In the genomic region with DNA sequence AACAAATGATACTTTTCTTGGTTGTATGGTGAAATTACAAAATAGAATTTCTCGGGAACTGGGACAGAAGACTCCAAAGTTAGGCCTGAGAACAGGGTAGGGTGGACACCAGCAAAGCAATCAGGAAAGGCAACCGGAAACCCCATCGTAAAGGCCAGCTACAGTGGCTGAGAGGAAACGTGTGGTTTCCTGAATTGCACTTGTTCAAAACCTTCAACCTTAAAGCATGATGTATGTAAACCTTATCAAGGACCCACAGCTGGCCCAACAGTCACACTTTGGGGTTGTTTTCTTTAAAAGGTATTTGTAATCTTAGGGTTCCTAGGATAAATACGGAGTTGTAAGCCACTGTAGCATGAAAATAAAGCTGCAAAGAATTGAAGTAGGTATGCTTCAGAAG, we compare ENCODE assay signal across 18 cellular contexts. TPM values are rescaled to one million over a fixed set of nuclear protein-coding genes. Genes with fewer than 3 reads are reported as not detected.
DNase-seq lines count a peak whose midpoint lies in the region; ATAC-seq, FAIRE-seq and TF ChIP-seq lines count a peak whose summit lies in the region.
"Had no signal": no experiment of that assay in that cellular context is flagged by ENCODE, and none has a peak within 500 bp of the region (broad histone marks: within the 10 kb centered on the region; RNA-seq: fewer than 3 reads in every experiment).

No MANE protein-coding gene starts in this region.

- FAIRE-seq in GM18507 (lab: Jason Lieb, UNC) (peak; percentile 75), GM12878 (lab: Jason Lieb, UNC) (peak; percentile 73)
- FAIRE-seq: colon had no signal

- intact Hi-C loops in GM12878 (cut with micrococcal nuclease; ENCODE audit: unreplicated experiment) = no loop called here

- no peak overlapping the region for H2AFZ ChIP-seq in GM12878 (ENCODE audit: control insufficient read depth, low read depth, low read length)

- no peaks in the 10 kb centered on the region; a peak in 1 of 22 replicates for H4K20me1 ChIP-seq in BLaER1 treated with 17β-estradiol and CSF1 and Interleukin-3, amounts not matched to agents 10 nM and 100 nM
- no peaks in the 10 kb centered on the region for H4K20me1 ChIP-seq in GM12878 (ENCODE audit: control insufficient read depth, insufficient read depth)

- in situ Hi-C loops in GM12878 (cut with MboI) = no loop called here

- peaks cover 0 to 32% (median 25%) of the 10 kb centered on the region in 11 experiments; a peak in 19 of 22 replicates for H3K36me3 ChIP-seq in BLaER1 treated with 17β-estradiol and CSF1 and Interleukin-3, amounts not matched to agents 10 nM and 100 nM
- H3K36me3 ChIP-seq in GM12878 (ENCODE audit: control insufficient read depth in 2 of 2, insufficient read depth in 2 of 2, low read length in 1 of 2) = no peaks in the 10 kb centered on the region
- H3K36me3 ChIP-seq: heart left ventricle, tibial artery had no signal

- TF ChIP-seq EP300 in GM12878 (IDR thresholded peaks at IDR 0.05; ENCODE audit: borderline replicate concordance in 1 of 2, control insufficient read depth in 1 of 2, low read depth in 2 of 2, low read length in 2 of 2) = no peak

- H3K9ac ChIP-seq in BLaER1 treated with 17β-estradiol and CSF1 and Interleukin-3, amounts not matched to agents 10 nM and 100 nM = no peak overlapping the region
- no peak overlapping the region for H3K9ac ChIP-seq in GM12878 (ENCODE audit: control insufficient read depth, insufficient read depth, low read length)

- RAD21 ChIA-PET in GM12878 (lab: Charles Lee; ENCODE audit: unreplicated experiment) = interaction anchor here (0.5 kb wide), 1 partner anchor 25 kb away, joined by 3 read pairs; no protein-coding TSS in a partner anchor

- 0 out of 22 replicates have a peak overlapping the region, but pooled peaks of 1 of the 11 experiments have one; percentile 22 for H3K27ac ChIP-seq in BLaER1 treated with 17β-estradiol and CSF1 and Interleukin-3, amounts not matched to agents 10 nM and 100 nM
- no peak overlapping the region for H3K27ac ChIP-seq in GM12878 (ENCODE audit: control insufficient read depth, insufficient read depth)
- H3K27ac ChIP-seq: heart left ventricle, tibial artery had no signal

- WGBS in GM12878 (ENCODE audit: insufficient coverage, insufficient replicate concordance, low lambda C conversion rate, missing lambda C conversion rate) = 9% methylated on average over 5 of the region's 5 CpGs

- peak overlapping the region; percentile 54 to 77 (median 65) for H3K4me2 ChIP-seq in BLaER1 treated with 17β-estradiol and CSF1 and Interleukin-3, amounts not matched to agents 10 nM and 100 nM
- no peak overlapping the region for H3K4me2 ChIP-seq in GM12878 (ENCODE audit: control insufficient read depth, insufficient read depth)

- no TSS peak for BruUV-seq in GM12878 (replicated peaks; lab: Mats Ljungman, UMichigan)

- POLR2A ChIA-PET in GM12878 (lab: Charles Lee) = no interaction called here

- TF ChIP-seq POLR2A in GM12878 (IDR thresholded peaks at IDR 0.05; ENCODE audit: low read depth, low read length) = no peak

- peaks cover 69 to 84% (median 77%) of the 10 kb centered on the region in 11 experiments for H3K9me3 ChIP-seq in BLaER1 treated with 17β-estradiol and CSF1 and Interleukin-3, amounts not matched to agents 10 nM and 100 nM (replicated peaks in 1 of 11)
- H3K9me3 ChIP-seq in GM12878 (replicated peaks; ENCODE audit: control insufficient read depth, insufficient read depth, low read length) = peaks cover 3% of the 10 kb centered on the region; the same call in 1 of the 3 replicates
- H3K9me3 ChIP-seq: heart left ventricle, tibial artery had no signal

- CTCF ChIA-PET in GM12878 (lab: Yijun Ruan, JAX) = no interaction called here

- SMC1A ChIA-PET in GM12878 (lab: Charles Lee; ENCODE audit: uncharacterized antibody, unreplicated experiment) = no interaction called here

- peaks cover 36 to 44% (median 39%) of the 10 kb centered on the region in 11 experiments for H3K27me3 ChIP-seq in BLaER1 treated with 17β-estradiol and CSF1 and Interleukin-3, amounts not matched to agents 10 nM and 100 nM
- H3K27me3 ChIP-seq in GM12878 (replicated peaks in 1 of 2; ENCODE audit: control insufficient read depth in 2 of 2, insufficient read depth in 2 of 2, low read length in 1 of 2) = peaks cover 12 to 19% of the 10 kb centered on the region in 2 experiments

- H3K4me3 ChIP-seq in BLaER1 treated with 17β-estradiol and CSF1 and Interleukin-3, amounts not matched to agents 10 nM and 100 nM = no peak overlapping the region; a peak in 1 of 20 replicates
- no peak overlapping the region for H3K4me3 ChIP-seq in GM12878
- H3K4me3 ChIP-seq: heart left ventricle, tibial artery had no signal

- peaks cover 15 to 22% (median 20%) of the 10 kb centered on the region in 10 experiments; a peak in 19 of 20 replicates for H3K4me1 ChIP-seq in BLaER1 treated with 17β-estradiol and CSF1 and Interleukin-3, amounts not matched to agents 10 nM and 100 nM
- no peaks in the 10 kb centered on the region for H3K4me1 ChIP-seq in GM12878 (ENCODE audit: control insufficient read depth, insufficient read depth, low read length)

- no peak for ATAC-seq in GM12878
- ATAC-seq in GM21825 (IDR thresholded peaks at IDR 0.05; ENCODE audit: unreplicated experiment) = no peak
- ATAC-seq in esophagus mucosa = no peak
- no peak for ATAC-seq in HG03520 (IDR thresholded peaks at IDR 0.05; ENCODE audit: unreplicated experiment)
- ATAC-seq: Right ventricle myocardium inferior had no signal

- H3K79me2 ChIP-seq in GM12878 (ENCODE audit: control insufficient read depth, insufficient read depth, low read length) = no peaks in the 10 kb centered on the region

- TF ChIP-seq CTCF in GM12878 (IDR thresholded peaks at IDR 0.05 in 2 of 3, conservative IDR thresholded peaks at IDR 0.05 in 1 of 3; ENCODE audit: control insufficient read depth in 2 of 3, extremely low read depth in 1 of 3, insufficient read depth in 1 of 3, low read depth in 3 of 3, low read length in 3 of 3) = no peak

- DNase-seq in GM18507 (ENCODE audit: extremely low spot score, insufficient read length, low read depth) (no peak), KG1 (lab: John Stamatoyannopoulos, UW) (peak; percentile 24), GM12878 (ENCODE audit: low read depth, low spot score) (no peak), NCI-H524 (lab: John Stamatoyannopoulos, UW) (no peak)
- DNase-seq: anterior cingulate cortex; DMS 273 treated with DMSO at 0.1 percent for 48 hours; heart left ventricle; NCI-H2029; NCI-H748 treated with DMSO at 0.1 percent for 48 hours; stimulated activated CD4-positive, alpha-beta T cell treated with anti-CD3 and anti-CD28 coated beads, Interleukin-4, amount 100 ng/mL, for 24 hours; tibial artery had no signal

- no peak for TF ChIP-seq RAD21 in GM12878 (IDR thresholded peaks at IDR 0.05; ENCODE audit: insufficient read depth, low read depth, low read length)

TF ChIP-seq in GM12878, 131 proteins besides CTCF, POLR2A, EP300 and RAD21 (continues in another document):
- no peak for TF ChIP-seq ATF7 (IDR thresholded peaks at IDR 0.05; ENCODE audit: low read depth)
- TF ChIP-seq BHLHE40 (IDR thresholded peaks at IDR 0.05; ENCODE audit: borderline replicate concordance in 1 of 2, low read depth in 2 of 2, low read length in 1 of 2) = no peak
- TF ChIP-seq FOXM1 (IDR thresholded peaks at IDR 0.05; ENCODE audit: low read depth, low read length) = no peak
- no peak for TF ChIP-seq PAX8 (IDR thresholded peaks at IDR 0.05)
- no peak for TF ChIP-seq IKZF2 (IDR thresholded peaks at IDR 0.05)
- no peak for TF ChIP-seq SUPT20H (IDR thresholded peaks at IDR 0.05; ENCODE audit: borderline replicate concordance, control insufficient read depth, low read depth, low read length)
- TF ChIP-seq SMC3 (IDR thresholded peaks at IDR 0.05; ENCODE audit: borderline replicate concordance, low read length) = no peak
- no peak for TF ChIP-seq POU2F2 (IDR thresholded peaks at IDR 0.05; ENCODE audit: borderline replicate concordance, low read depth, low read length)
- no peak for TF ChIP-seq ZNF384 (IDR thresholded peaks at IDR 0.05; ENCODE audit: borderline replicate concordance, low read depth, low read length)
- TF ChIP-seq CBFB (IDR thresholded peaks at IDR 0.05; ENCODE audit: low read depth) = no peak

RNA-seq across cellular contexts. Expression of gene PTGDR, which starts 2.2 kb away (rescaled TPM):
- not detected in 2 replicates for total RNA-seq in GM12878 (2013; cell fraction: nucleolus; rRNA removed)
- total RNA-seq in GM12878 (2014; rRNA removed) (not detected in 2 replicates), GM12878 (2014; rRNA removed; fragmentation: Illumina TruSeq; extraction: Trizol) (not detected in 2 replicates), GM12878 (2021) (not detected in 2 replicates), esophagus mucosa (not detected)
- polyA plus RNA-seq in GM12878 (2011; ENCODE audit: low read depth) = not detected
- polyA plus RNA-seq in GM12878 (2011; rRNA removed) (not detected in 2 replicates), GM12878 (2014; fragmentation: Illumina TruSeq; extraction: Trizol) (not detected in 2 replicates), GM12878 (2014; fragmentation: Nextera tagmentation; extraction: Ambion mirVana) (not detected), GM12878 (2014; rRNA removed) (not detected in 2 replicates), GM12878 (2016; fragmentation: Nextera tagmentation; extraction: Ambion mirVana) (not detected)
- not detected in 2 replicates for polyA plus RNA-seq in GM12878 (2011; cell fraction: cytosol; rRNA removed)
- polyA plus RNA-seq in GM12878 (2011; cell fraction: nucleus; rRNA removed) = not detected in 2 replicates
- not detected in 2 replicates for polyA plus RNA-seq in GM12878 (2012)
- not detected in 2 replicates for polyA minus RNA-seq in GM12878 (2011; rRNA and poly(A)+ RNA removed)
- polyA minus RNA-seq in GM12878 (2011; cell fraction: cytosol; rRNA and poly(A)+ RNA removed) = not detected in 2 replicates
- polyA minus RNA-seq in GM12878 (2011; cell fraction: nucleus; rRNA and poly(A)+ RNA removed) = not detected in 2 replicates
- total RNA-seq: kidney epithelial cell had no signal

RNA-seq across cellular contexts. Expression of gene PTGER2, which starts 48.9 kb away (rescaled TPM):
- total RNA-seq in GM12878 (2013; cell fraction: nucleolus; rRNA removed) = 0.24 and 0.35 TPM in 2 replicates
- 0.71 and 1.6 TPM in 2 replicates for total RNA-seq in GM12878 (2014; rRNA removed)
- total RNA-seq in GM12878 (2014; rRNA removed; fragmentation: Illumina TruSeq; extraction: Trizol) = 0.31 and 0.32 TPM in 2 replicates
- 0.37 and 0.77 TPM in 2 replicates for total RNA-seq in GM12878 (2021)
- not detected for polyA plus RNA-seq in GM12878 (2011; ENCODE audit: low read depth)
- polyA plus RNA-seq in GM12878 (2011; rRNA removed) = 0.27 and 0.29 TPM in 2 replicates
- polyA plus RNA-seq in GM12878 (2011; cell fraction: cytosol; rRNA removed) = 0.15 and 0.30 TPM in 2 replicates
- 0.28 and 0.44 TPM in 2 replicates for polyA plus RNA-seq in GM12878 (2011; cell fraction: nucleus; rRNA removed)
- polyA plus RNA-seq in GM12878 (2012) = 0.08 and 0.18 TPM in 2 replicates
- polyA plus RNA-seq in GM12878 (2014; fragmentation: Illumina TruSeq; extraction: Trizol) = 0.35 and 0.38 TPM in 2 replicates
- under 1 TPM; 0.03 to 0.20 TPM for polyA plus RNA-seq in GM12878 (2014; fragmentation: Nextera tagmentation; extraction: Ambion mirVana)
- polyA plus RNA-seq in GM12878 (2014; rRNA removed) = 0.35 and 0.74 TPM in 2 replicates
- under 1 TPM; 0.17 to 0.53 TPM for polyA plus RNA-seq in GM12878 (2016; fragmentation: Nextera tagmentation; extraction: Ambion mirVana)
- 0.05 and 0.29 TPM in 2 replicates for polyA minus RNA-seq in GM12878 (2011; rRNA and poly(A)+ RNA removed)
- polyA minus RNA-seq in GM12878 (2011; cell fraction: cytosol; rRNA and poly(A)+ RNA removed) = not detected in 2 replicates
- polyA minus RNA-seq in GM12878 (2011; cell fraction: nucleus; rRNA and poly(A)+ RNA removed) = 0.12 and 0.48 TPM in 2 replicates
- total RNA-seq in esophagus mucosa = 0.40 TPM
